ENCODE assay signal across 12 cellular contexts in the genomic region with DNA sequence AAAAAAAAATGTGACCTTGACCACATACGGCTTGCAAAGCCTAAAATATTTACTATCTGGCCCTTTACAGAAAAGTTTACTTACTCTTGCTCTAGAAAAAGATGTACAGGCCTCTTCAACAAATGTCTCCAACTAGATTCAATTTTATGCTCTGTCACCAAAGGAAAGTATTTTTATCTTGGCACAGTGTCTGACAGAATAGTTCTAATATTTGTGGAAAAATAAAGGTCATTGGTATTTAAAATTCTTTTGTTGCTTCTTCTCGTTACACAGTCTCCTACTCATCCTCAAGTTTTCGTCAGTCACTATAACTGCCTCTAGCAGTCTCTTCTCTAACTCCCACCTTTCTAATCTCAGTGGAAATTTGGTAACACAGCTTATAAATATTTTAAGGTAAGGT. TPM values are rescaled to one million over a fixed set of nuclear protein-coding genes. Genes with fewer than 3 reads are reported as not detected.
DNase-seq lines count a peak whose midpoint lies in the region; ATAC-seq and TF ChIP-seq lines count a peak whose summit lies in the region.
"Had no signal": no experiment of that assay in that cellular context is flagged by ENCODE, and none has a peak within 500 bp of the region (broad histone marks: within the 10 kb centered on the region; RNA-seq: fewer than 3 reads in every experiment).

No MANE protein-coding gene starts in this region.

- ATAC-seq in HG03457 (IDR thresholded peaks at IDR 0.05; ENCODE audit: unreplicated experiment) = no peak
- ATAC-seq: Right ventricle myocardium inferior had no signal

- TF ChIP-seq CTCF in BJ (IDR thresholded peaks at IDR 0.05; ENCODE audit: insufficient read depth, low read depth, low read length) (no peak), coronary artery (IDR thresholded peaks at IDR 0.05) (no peak), neural cell (IDR thresholded peaks at IDR 0.05; ENCODE audit: poor library complexity, severe bottlenecking) (no peak)

- DNase-seq in BJ (ENCODE audit: low read depth) = peak; percentile 73
- no peak for DNase-seq in MG63
- no peak for DNase-seq in coronary artery (ENCODE audit: low spot score)
- DNase-seq in head of caudate nucleus = no peak
- no peak for DNase-seq in NCI-H82 (lab: John Stamatoyannopoulos, UW)
- DNase-seq in epidermal melanocyte (ENCODE audit: insufficient read length, low spot score) = no peak
- DNase-seq: activated CD8-positive, alpha-beta memory T cell treated with anti-CD3 and anti-CD28 coated beads, Interleukin-2, amount 50 U/mL, for 4 hours; nucleus accumbens had no signal

- H3K27me3 ChIP-seq in BJ (ENCODE audit: control insufficient read depth, insufficient read depth, low read length) = no peaks in the 10 kb centered on the region
- H3K27me3 ChIP-seq in MG63 = no peaks in the 10 kb centered on the region
- H3K27me3 ChIP-seq in neural cell (ENCODE audit: insufficient read depth, low read depth, low read length) = no peaks in the 10 kb centered on the region

- no peaks in the 10 kb centered on the region for H4K20me1 ChIP-seq in neural cell (ENCODE audit: insufficient read depth)

- H3K9me2 ChIP-seq in neural cell (ENCODE audit: insufficient read depth, low read length) = no peaks in the 10 kb centered on the region

- H3K36me3 ChIP-seq in BJ (ENCODE audit: control insufficient read depth, insufficient read depth, low read length) (no peaks in the 10 kb centered on the region), MG63 (no peaks in the 10 kb centered on the region; the same call in 1 of the 2 replicates), neural cell (ENCODE audit: insufficient read depth, low read length) (no peaks in the 10 kb centered on the region)

- H3K27ac ChIP-seq in coronary artery = peak overlapping the region; percentile 97
- H3K27ac ChIP-seq in neural cell (ENCODE audit: low read length) = no peak overlapping the region
- H3K27ac ChIP-seq: epithelial cell of prostate had no signal

- H3K4me3 ChIP-seq in BJ (ENCODE audit: low read depth, low read length) (no peak overlapping the region), MG63 (peak overlapping the region; percentile 66), coronary artery (no peak overlapping the region), neural cell (ENCODE audit: low read length) (peak overlapping the region; percentile 91)

- H3K9me3 ChIP-seq in MG63 (no peaks in the 10 kb centered on the region), neural cell (ENCODE audit: low read length) (no peaks in the 10 kb centered on the region)

- CTCF ChIA-PET in BJ (lab: Yijun Ruan, JAX) = interaction anchor here (0.6 to 2.2 kb wide), 2 partner anchors 48 to 508 kb away, joined by 3 to 7 read pairs; no protein-coding TSS in a partner anchor

- peaks cover 12% of the 10 kb centered on the region for H3K79me2 ChIP-seq in neural cell (replicated peaks; ENCODE audit: insufficient read depth, low read length)

- no peak overlapping the region for H3K9ac ChIP-seq in neural cell (ENCODE audit: low read length)

- no peaks in the 10 kb centered on the region for H3F3A ChIP-seq in neural cell (ENCODE audit: insufficient read depth, low read length, poor library complexity, severe bottlenecking)

- no peak for TF ChIP-seq EP300 in neural cell (conservative IDR thresholded peaks at IDR 0.05; ENCODE audit: poor library complexity, severe bottlenecking)

- no peak for TF ChIP-seq RAD21 in neural cell (conservative IDR thresholded peaks at IDR 0.05)

- H2AFZ ChIP-seq in neural cell (ENCODE audit: low read depth, low read length) = no peak overlapping the region

- H3K4me2 ChIP-seq in neural cell (ENCODE audit: low read length) = no peak overlapping the region

- POLR2A ChIA-PET in BJ (lab: Charles Lee) = no interaction called here

- intact Hi-C loops in head of caudate nucleus (cut with DNase I) = no loop called here

TF ChIP-seq in neural cell, 6 proteins besides CTCF, POLR2A, EP300 and RAD21:
- TF ChIP-seq EZH2 (IDR thresholded peaks at IDR 0.05; ENCODE audit: borderline replicate concordance, insufficient read depth, low read length, poor library complexity, severe bottlenecking) = no peak
- no peak for TF ChIP-seq TAF1 (IDR thresholded peaks at IDR 0.05; ENCODE audit: low read depth)
- no peak for TF ChIP-seq POLR2AphosphoS5 (IDR thresholded peaks at IDR 0.05)
- no peak for TF ChIP-seq SMC3 (conservative IDR thresholded peaks at IDR 0.05; ENCODE audit: poor library complexity)
- TF ChIP-seq, protein P1, sequence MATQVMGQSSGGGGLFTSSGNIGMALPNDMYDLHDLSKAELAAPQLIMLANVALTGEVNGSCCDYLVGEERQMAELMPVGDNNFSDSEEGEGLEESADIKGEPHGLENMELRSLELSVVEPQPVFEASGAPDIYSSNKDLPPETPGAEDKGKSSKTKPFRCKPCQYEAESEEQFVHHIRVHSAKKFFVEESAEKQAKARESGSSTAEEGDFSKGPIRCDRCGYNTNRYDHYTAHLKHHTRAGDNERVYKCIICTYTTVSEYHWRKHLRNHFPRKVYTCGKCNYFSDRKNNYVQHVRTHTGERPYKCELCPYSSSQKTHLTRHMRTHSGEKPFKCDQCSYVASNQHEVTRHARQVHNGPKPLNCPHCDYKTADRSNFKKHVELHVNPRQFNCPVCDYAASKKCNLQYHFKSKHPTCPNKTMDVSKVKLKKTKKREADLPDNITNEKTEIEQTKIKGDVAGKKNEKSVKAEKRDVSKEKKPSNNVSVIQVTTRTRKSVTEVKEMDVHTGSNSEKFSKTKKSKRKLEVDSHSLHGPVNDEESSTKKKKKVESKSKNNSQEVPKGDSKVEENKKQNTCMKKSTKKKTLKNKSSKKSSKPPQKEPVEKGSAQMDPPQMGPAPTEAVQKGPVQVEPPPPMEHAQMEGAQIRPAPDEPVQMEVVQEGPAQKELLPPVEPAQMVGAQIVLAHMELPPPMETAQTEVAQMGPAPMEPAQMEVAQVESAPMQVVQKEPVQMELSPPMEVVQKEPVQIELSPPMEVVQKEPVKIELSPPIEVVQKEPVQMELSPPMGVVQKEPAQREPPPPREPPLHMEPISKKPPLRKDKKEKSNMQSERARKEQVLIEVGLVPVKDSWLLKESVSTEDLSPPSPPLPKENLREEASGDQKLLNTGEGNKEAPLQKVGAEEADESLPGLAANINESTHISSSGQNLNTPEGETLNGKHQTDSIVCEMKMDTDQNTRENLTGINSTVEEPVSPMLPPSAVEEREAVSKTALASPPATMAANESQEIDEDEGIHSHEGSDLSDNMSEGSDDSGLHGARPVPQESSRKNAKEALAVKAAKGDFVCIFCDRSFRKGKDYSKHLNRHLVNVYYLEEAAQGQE (IDR thresholded peaks at IDR 0.05; ENCODE audit: borderline replicate concordance) = no peak
- TF ChIP-seq MXI1 (conservative IDR thresholded peaks at IDR 0.05; ENCODE audit: poor library complexity, severe bottlenecking) = no peak

RNA-seq across cellular contexts. Expression of a gene that starts 1.4 kb away (rescaled TPM):
- 1.8 and 2.2 TPM in 2 replicates for polyA plus RNA-seq in BJ (2011; rRNA removed)
- polyA minus RNA-seq in BJ (2011; rRNA and poly(A)+ RNA removed) = 0.76 and 0.82 TPM in 2 replicates
- 4.6 and 8.3 TPM in 2 replicates for total RNA-seq in MG63 (2014; rRNA removed; shearing (Covaris generic); ENCODE audit: low replicate concordance)
- 4.0 and 5.4 TPM in 2 replicates for polyA plus RNA-seq in neural cell
- 3.7 and 4.9 TPM in 2 replicates for polyA minus RNA-seq in neural cell

RNA-seq across cellular contexts. Expression of a gene that starts 1.7 kb away (rescaled TPM):
- polyA plus RNA-seq in BJ (2011; rRNA removed) (32.6 and 47.4 TPM in 2 replicates), neural cell (15.3 and 15.7 TPM in 2 replicates)
- polyA minus RNA-seq in BJ (2011; rRNA and poly(A)+ RNA removed) = 22.7 and 26.7 TPM in 2 replicates
- total RNA-seq in MG63 (2014; rRNA removed; shearing (Covaris generic); ENCODE audit: low replicate concordance) = 28.0 and 33.1 TPM in 2 replicates
- 22.4 and 25.6 TPM in 2 replicates for polyA minus RNA-seq in neural cell

Comparison
In these comparisons a context has a peak if more than half of its experiments do, and no peak if none do; other contexts are left out.
1. H3K4me3 ChIP-seq: peak in MG63 (single experiment) and neural cell (single experiment); none in BJ (single experiment) and coronary artery (single experiment).